In the genomic region with DNA sequence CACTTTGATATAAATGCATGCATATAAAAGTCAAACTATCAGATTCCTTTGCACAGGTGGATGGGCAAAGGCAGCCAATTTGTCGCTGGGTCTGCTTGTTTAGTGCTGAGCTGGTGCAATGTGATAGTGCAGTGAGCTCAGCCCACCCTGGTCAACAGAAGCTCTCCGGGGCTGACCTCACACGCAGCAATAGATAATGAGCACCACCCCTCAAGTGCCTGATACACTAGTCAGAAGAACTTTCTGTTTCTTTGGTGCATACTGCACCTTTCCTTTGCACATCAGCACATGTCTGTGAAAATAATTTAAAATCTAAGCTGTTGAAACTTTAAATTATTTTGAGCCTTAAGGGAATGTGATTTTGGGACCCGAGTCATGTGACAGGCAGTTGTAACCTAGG, we compare ENCODE assay signal across 29 cellular contexts.
"Had no signal": no experiment of that assay in that cellular context is flagged by ENCODE, and none has a peak within 500 bp of the region (broad histone marks: within the 10 kb centered on the region; RNA-seq: fewer than 3 reads in every experiment).

No MANE protein-coding gene starts in this region.

- H3K79me2 ChIP-seq: hepatocyte had no signal

- H3K4me1 Mint-ChIP-seq: naive thymus-derived CD4-positive, alpha-beta T cell; stimulated activated effector memory CD8-positive, alpha-beta T cell treated with anti-CD3 and anti-CD28 coated beads, Interleukin-12 subunit alpha, Interleukin-12 subunit beta, amount 100 ng/mL, for 72 hours had no signal

- H3K4me3 Mint-ChIP-seq: dendritic cell treated with granulocyte-macrophage colony-stimulating factor and Interleukin-4, amounts not matched to agents 40 ng/mL and 50 ng/mL, for 4 days; endodermal cell; naive thymus-derived CD4-positive, alpha-beta T cell; nephron; stimulated activated effector memory CD8-positive, alpha-beta T cell treated with anti-CD3 and anti-CD28 coated beads, Interleukin-12 subunit alpha, Interleukin-12 subunit beta, amount 100 ng/mL, for 72 hours had no signal

- H3K4me1 ChIP-seq: colonic mucosa, esophagus muscularis mucosa, foreskin keratinocyte, gastroesophageal sphincter, heart left ventricle, left lung, psoas muscle, sigmoid colon, stomach, thyroid gland had no signal

- H3K27me3 ChIP-seq: colonic mucosa, hepatocyte, ovary, thyroid gland had no signal

- H2AFZ ChIP-seq: hepatocyte had no signal

- H3K36me3 ChIP-seq: colonic mucosa, esophagus muscularis mucosa, gastroesophageal sphincter, heart left ventricle, left lung, ovary, sigmoid colon, stomach, thyroid gland had no signal

- ATAC-seq: foreskin keratinocyte; gastroesophageal sphincter; heart left ventricle; left lung; naive thymus-derived CD4-positive, alpha-beta T cell; psoas muscle; right cardiac atrium; stimulated activated effector memory CD8-positive, alpha-beta T cell treated with anti-CD3 and anti-CD28 coated beads, Interleukin-12 subunit alpha, Interleukin-12 subunit beta, amount 100 ng/mL, for 72 hours had no signal

- H3K27ac ChIP-seq: colonic mucosa, epithelial cell of prostate, esophagus muscularis mucosa, foreskin keratinocyte, gastroesophageal sphincter, heart left ventricle, hepatocyte, left lung, ovary, psoas muscle, sigmoid colon, stomach, thyroid gland had no signal

- H3K4me3 ChIP-seq: colonic mucosa, esophagus muscularis mucosa, gastroesophageal sphincter, heart left ventricle, hepatocyte, left lung, ovary, psoas muscle, sigmoid colon, stomach, thyroid gland had no signal

- H3K4me2 ChIP-seq: hepatocyte had no signal

- FAIRE-seq: kidney had no signal

- DNase-seq: colonic mucosa; effector CD8-positive, alpha-beta T cell; endodermal cell; foreskin keratinocyte; heart left ventricle; kidney; left lung; mesenchymal stem cell; midbrain; naive thymus-derived CD4-positive, alpha-beta T cell; occipital lobe; ovary; posterior cingulate gyrus; psoas muscle; right cardiac atrium; sigmoid colon; stimulated activated CD4-positive, alpha-beta T cell treated with anti-CD3 and anti-CD28 coated beads, Interleukin-2, amount 100 ng/mL, for 24 hours; stimulated activated CD4-positive, alpha-beta T cell treated with anti-CD3 and anti-CD28 coated beads, Interleukin-4, amount 100 ng/mL, for 24 hours; stimulated activated naive CD4-positive, alpha-beta T cell treated with Interleukin-2 at 50 U/mL for 16 hours; stomach; thyroid gland; trophoblast cell had no signal

- H3K9me3 Mint-ChIP-seq: dendritic cell treated with granulocyte-macrophage colony-stimulating factor and Interleukin-4, amounts not matched to agents 40 ng/mL and 50 ng/mL, for 4 days had no signal

- H3K36me3 Mint-ChIP-seq: naive thymus-derived CD4-positive, alpha-beta T cell; stimulated activated effector memory CD8-positive, alpha-beta T cell treated with anti-CD3 and anti-CD28 coated beads, Interleukin-12 subunit alpha, Interleukin-12 subunit beta, amount 100 ng/mL, for 72 hours had no signal

- H3K9me3 ChIP-seq: colonic mucosa, esophagus muscularis mucosa, left lung, ovary, psoas muscle, sigmoid colon, stomach, thyroid gland had no signal

- H3K27ac Mint-ChIP-seq: dendritic cell treated with granulocyte-macrophage colony-stimulating factor and Interleukin-4, amounts not matched to agents 40 ng/mL and 50 ng/mL, for 4 days; endodermal cell; naive thymus-derived CD4-positive, alpha-beta T cell; stimulated activated effector memory CD8-positive, alpha-beta T cell treated with anti-CD3 and anti-CD28 coated beads, Interleukin-12 subunit alpha, Interleukin-12 subunit beta, amount 100 ng/mL, for 72 hours had no signal
